ENCODE assay signal across 1 cellular context in genomic region chr11:34783816-34784317, GRCh38.
A peak's percentile ranks its signal among the peaks of the same experiment; 100 is the strongest.
TF ChIP-seq lines count a peak whose summit lies in the region.

No MANE protein-coding gene starts in this region.

TF ChIP-seq in HepG2, 621 proteins besides CTCF, POLR2A, EP300 and RAD21 (continued from another document and continues in another):
- peak; percentile 68; the same call in 1 of the 2 replicates for TF ChIP-seq ZNF609 (CRISPR knock-in tag; IDR thresholded peaks at IDR 0.05; ENCODE audit: borderline replicate concordance)
- TF ChIP-seq, protein P1, sequence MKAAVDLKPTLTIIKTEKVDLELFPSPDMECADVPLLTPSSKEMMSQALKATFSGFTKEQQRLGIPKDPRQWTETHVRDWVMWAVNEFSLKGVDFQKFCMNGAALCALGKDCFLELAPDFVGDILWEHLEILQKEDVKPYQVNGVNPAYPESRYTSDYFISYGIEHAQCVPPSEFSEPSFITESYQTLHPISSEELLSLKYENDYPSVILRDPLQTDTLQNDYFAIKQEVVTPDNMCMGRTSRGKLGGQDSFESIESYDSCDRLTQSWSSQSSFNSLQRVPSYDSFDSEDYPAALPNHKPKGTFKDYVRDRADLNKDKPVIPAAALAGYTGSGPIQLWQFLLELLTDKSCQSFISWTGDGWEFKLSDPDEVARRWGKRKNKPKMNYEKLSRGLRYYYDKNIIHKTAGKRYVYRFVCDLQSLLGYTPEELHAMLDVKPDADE (CRISPR knock-in tag; IDR thresholded peaks at IDR 0.05) = no peak
- TF ChIP-seq, protein P2, sequence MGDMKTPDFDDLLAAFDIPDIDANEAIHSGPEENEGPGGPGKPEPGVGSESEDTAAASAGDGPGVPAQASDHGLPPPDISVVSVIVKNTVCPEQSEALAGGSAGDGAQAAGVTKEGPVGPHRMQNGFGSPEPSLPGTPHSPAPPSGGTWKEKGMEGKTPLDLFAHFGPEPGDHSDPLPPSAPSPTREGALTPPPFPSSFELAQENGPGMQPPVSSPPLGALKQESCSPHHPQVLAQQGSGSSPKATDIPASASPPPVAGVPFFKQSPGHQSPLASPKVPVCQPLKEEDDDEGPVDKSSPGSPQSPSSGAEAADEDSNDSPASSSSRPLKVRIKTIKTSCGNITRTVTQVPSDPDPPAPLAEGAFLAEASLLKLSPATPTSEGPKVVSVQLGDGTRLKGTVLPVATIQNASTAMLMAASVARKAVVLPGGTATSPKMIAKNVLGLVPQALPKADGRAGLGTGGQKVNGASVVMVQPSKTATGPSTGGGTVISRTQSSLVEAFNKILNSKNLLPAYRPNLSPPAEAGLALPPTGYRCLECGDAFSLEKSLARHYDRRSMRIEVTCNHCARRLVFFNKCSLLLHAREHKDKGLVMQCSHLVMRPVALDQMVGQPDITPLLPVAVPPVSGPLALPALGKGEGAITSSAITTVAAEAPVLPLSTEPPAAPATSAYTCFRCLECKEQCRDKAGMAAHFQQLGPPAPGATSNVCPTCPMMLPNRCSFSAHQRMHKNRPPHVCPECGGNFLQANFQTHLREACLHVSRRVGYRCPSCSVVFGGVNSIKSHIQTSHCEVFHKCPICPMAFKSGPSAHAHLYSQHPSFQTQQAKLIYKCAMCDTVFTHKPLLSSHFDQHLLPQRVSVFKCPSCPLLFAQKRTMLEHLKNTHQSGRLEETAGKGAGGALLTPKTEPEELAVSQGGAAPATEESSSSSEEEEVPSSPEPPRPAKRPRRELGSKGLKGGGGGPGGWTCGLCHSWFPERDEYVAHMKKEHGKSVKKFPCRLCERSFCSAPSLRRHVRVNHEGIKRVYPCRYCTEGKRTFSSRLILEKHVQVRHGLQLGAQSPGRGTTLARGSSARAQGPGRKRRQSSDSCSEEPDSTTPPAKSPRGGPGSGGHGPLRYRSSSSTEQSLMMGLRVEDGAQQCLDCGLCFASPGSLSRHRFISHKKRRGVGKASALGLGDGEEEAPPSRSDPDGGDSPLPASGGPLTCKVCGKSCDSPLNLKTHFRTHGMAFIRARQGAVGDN (CRISPR knock-in tag; IDR thresholded peaks at IDR 0.05) = no peak
- TF ChIP-seq, protein P3, sequence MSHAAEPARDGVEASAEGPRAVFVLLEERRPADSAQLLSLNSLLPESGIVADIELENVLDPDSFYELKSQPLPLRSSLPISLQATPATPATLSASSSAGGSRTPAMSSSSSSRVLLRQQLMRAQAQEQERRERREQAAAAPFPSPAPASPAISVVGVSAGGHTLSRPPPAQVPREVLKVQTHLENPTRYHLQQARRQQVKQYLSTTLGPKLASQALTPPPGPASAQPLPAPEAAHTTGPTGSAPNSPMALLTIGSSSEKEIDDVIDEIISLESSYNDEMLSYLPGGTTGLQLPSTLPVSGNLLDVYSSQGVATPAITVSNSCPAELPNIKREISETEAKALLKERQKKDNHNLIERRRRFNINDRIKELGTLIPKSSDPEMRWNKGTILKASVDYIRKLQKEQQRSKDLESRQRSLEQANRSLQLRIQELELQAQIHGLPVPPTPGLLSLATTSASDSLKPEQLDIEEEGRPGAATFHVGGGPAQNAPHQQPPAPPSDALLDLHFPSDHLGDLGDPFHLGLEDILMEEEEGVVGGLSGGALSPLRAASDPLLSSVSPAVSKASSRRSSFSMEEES (CRISPR knock-in tag; IDR thresholded peaks at IDR 0.05) = peak; percentile 98
- no peak for TF ChIP-seq ZFP62 (CRISPR knock-in tag; IDR thresholded peaks at IDR 0.05)
- 0 out of 2 replicates have a peak, but pooled peaks have one; percentile 41 for TF ChIP-seq TGIF2 (CRISPR knock-in tag; IDR thresholded peaks at IDR 0.05)
- TF ChIP-seq AGO2 (optimal IDR thresholded peaks at IDR 0.05; ENCODE audit: low read depth, low read length) = no peak
- no peak for TF ChIP-seq ZNF33B (CRISPR knock-in tag; IDR thresholded peaks at IDR 0.05)
- no peak for TF ChIP-seq ZNF790 (CRISPR knock-in tag; IDR thresholded peaks at IDR 0.05; ENCODE audit: borderline replicate concordance)
- TF ChIP-seq, protein P4, sequence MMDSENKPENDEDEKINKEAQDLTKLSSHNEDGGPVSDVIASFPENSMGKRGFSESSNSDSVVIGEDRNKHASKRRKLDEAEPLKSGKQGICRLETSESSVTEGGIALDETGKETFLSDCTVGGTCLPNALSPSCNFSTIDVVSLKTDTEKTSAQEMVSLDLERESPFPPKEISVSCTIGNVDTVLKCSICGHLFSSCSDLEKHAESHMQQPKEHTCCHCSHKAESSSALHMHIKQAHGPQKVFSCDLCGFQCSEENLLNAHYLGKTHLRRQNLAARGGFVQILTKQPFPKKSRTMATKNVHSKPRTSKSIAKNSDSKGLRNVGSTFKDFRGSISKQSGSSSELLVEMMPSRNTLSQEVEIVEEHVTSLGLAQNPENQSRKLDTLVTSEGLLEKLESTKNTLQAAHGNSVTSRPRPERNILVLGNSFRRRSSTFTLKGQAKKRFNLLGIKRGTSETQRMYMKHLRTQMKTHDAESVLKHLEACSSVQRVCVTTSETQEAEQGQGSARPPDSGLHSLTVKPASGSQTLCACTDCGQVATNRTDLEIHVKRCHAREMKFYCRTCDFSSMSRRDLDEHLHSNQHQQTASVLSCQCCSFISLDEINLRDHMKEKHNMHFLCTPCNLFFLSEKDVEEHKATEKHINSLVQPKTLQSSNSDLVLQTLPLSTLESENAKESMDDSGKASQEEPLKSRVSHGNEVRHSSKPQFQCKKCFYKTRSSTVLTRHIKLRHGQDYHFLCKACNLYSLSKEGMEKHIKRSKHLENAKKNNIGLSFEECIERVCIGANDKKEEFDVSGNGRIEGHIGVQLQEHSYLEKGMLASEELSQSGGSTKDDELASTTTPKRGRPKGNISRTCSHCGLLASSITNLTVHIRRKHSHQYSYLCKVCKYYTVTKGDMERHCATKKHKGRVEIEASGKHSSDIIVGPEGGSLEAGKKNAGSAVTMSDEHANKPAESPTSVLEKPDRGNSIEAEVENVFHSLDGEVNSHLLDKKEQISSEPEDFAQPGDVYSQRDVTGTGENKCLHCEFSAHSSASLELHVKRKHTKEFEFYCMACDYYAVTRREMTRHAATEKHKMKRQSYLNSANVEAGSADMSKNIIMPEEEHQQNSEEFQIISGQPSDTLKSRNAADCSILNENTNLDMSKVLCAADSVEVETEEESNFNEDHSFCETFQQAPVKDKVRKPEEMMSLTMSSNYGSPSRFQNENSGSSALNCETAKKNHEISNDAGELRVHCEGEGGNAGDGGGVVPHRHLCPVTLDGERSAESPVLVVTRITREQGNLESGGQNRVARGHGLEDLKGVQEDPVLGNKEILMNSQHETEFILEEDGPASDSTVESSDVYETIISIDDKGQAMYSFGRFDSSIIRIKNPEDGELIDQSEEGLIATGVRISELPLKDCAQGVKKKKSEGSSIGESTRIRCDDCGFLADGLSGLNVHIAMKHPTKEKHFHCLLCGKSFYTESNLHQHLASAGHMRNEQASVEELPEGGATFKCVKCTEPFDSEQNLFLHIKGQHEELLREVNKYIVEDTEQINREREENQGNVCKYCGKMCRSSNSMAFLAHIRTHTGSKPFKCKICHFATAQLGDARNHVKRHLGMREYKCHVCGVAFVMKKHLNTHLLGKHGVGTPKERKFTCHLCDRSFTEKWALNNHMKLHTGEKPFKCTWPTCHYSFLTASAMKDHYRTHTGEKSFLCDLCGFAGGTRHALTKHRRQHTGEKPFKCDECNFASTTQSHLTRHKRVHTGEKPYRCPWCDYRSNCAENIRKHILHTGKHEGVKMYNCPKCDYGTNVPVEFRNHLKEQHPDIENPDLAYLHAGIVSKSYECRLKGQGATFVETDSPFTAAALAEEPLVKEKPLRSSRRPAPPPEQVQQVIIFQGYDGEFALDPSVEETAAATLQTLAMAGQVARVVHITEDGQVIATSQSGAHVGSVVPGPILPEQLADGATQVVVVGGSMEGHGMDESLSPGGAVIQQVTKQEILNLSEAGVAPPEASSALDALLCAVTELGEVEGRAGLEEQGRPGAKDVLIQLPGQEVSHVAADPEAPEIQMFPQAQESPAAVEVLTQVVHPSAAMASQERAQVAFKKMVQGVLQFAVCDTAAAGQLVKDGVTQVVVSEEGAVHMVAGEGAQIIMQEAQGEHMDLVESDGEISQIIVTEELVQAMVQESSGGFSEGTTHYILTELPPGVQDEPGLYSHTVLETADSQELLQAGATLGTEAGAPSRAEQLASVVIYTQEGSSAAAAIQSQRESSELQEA (CRISPR knock-in tag; IDR thresholded peaks at IDR 0.05; ENCODE audit: not compliant biosample characterization) = no peak
- TF ChIP-seq HIC2 (CRISPR knock-in tag; IDR thresholded peaks at IDR 0.05; ENCODE audit: low read depth) = peak; percentile 34; the same call in 1 of the 2 replicates
- TF ChIP-seq RBAK (CRISPR knock-in tag; IDR thresholded peaks at IDR 0.05) = no peak
- TF ChIP-seq CC2D1A (CRISPR knock-in tag; IDR thresholded peaks at IDR 0.05) = no peak
- TF ChIP-seq ZNF232 (CRISPR knock-in tag; IDR thresholded peaks at IDR 0.05; ENCODE audit: borderline replicate concordance) = no peak
- TF ChIP-seq ZNF563 (CRISPR knock-in tag; IDR thresholded peaks at IDR 0.05) = no peak
- TF ChIP-seq ZNF34 (CRISPR knock-in tag; IDR thresholded peaks at IDR 0.05; ENCODE audit: borderline replicate concordance) = no peak
- TF ChIP-seq WIZ (CRISPR knock-in tag; IDR thresholded peaks at IDR 0.05) = no peak
- TF ChIP-seq, protein P5, sequence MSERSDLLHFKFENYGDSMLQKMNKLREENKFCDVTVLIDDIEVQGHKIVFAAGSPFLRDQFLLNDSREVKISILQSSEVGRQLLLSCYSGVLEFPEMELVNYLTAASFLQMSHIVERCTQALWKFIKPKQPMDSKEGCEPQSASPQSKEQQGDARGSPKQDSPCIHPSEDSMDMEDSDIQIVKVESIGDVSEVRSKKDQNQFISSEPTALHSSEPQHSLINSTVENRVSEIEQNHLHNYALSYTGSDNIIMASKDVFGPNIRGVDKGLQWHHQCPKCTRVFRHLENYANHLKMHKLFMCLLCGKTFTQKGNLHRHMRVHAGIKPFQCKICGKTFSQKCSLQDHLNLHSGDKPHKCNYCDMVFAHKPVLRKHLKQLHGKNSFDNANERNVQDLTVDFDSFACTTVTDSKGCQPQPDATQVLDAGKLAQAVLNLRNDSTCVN (CRISPR knock-in tag; IDR thresholded peaks at IDR 0.05; ENCODE audit: borderline replicate concordance) = no peak
- TF ChIP-seq, protein P6, sequence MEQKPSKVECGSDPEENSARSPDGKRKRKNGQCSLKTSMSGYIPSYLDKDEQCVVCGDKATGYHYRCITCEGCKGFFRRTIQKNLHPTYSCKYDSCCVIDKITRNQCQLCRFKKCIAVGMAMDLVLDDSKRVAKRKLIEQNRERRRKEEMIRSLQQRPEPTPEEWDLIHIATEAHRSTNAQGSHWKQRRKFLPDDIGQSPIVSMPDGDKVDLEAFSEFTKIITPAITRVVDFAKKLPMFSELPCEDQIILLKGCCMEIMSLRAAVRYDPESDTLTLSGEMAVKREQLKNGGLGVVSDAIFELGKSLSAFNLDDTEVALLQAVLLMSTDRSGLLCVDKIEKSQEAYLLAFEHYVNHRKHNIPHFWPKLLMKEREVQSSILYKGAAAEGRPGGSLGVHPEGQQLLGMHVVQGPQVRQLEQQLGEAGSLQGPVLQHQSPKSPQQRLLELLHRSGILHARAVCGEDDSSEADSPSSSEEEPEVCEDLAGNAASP (CRISPR knock-in tag; IDR thresholded peaks at IDR 0.05; ENCODE audit: borderline replicate concordance) = peak; percentile 97
- no peak; the same call in 1 of the 2 replicates for TF ChIP-seq RFXAP (CRISPR knock-in tag; IDR thresholded peaks at IDR 0.05; ENCODE audit: borderline replicate concordance)
- 0 out of 2 replicates have a peak, but pooled peaks have one; percentile 61 for TF ChIP-seq CBFB (CRISPR knock-in tag; IDR thresholded peaks at IDR 0.05)
- TF ChIP-seq, protein P7, sequence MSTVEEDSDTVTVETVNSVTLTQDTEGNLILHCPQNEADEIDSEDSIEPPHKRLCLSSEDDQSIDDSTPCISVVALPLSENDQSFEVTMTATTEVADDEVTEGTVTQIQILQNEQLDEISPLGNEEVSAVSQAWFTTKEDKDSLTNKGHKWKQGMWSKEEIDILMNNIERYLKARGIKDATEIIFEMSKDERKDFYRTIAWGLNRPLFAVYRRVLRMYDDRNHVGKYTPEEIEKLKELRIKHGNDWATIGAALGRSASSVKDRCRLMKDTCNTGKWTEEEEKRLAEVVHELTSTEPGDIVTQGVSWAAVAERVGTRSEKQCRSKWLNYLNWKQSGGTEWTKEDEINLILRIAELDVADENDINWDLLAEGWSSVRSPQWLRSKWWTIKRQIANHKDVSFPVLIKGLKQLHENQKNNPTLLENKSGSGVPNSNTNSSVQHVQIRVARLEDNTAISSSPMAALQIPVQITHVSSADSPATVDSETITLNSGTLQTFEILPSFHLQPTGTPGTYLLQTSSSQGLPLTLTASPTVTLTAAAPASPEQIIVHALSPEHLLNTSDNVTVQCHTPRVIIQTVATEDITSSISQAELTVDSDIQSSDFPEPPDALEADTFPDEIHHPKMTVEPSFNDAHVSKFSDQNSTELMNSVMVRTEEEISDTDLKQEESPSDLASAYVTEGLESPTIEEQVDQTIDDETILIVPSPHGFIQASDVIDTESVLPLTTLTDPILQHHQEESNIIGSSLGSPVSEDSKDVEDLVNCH (CRISPR knock-in tag; IDR thresholded peaks at IDR 0.05) = no peak
